Comparison of ENCODE assay signal across 1 cellular context in the genomic region with DNA sequence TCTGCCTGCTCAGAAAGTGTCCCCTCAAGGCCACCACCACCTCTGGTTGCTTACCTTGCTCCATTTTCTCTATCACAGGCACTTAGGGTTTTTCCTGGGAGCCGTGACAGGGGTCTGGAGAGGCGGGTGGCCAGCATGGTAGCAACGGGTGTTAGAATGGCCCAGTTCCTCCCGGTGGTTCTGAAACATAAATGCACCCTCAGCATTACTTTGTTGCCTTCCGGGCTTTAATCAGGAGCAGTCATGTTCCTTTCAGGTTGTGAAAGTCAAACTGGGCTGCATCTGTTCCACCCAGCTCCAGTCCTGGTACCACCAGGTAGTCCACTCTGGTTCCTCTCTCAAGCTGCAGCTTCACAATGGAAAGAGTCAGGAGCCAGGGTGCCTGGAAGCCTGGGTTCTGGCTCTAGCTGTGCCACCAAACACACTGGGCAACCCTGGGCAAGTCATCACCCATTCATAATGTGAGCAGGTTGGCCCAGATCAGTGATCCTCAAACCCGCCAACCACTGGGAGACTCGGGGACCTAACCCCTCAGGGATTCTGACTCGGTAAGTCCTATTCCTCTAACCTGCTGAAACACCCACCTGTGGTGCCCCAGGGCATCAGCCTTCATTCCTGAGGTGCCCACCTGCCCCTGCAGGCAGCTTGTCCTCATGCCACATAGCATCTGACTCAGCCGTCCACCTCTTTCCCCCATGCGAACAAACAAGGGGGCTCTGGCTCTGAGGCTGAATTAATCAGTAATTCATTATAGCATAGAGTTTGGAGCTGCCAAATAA.
TF ChIP-seq lines count a peak whose summit lies in the region.

No MANE protein-coding gene starts in this region.

TF ChIP-seq in H1, 55 proteins besides CTCF, POLR2A, EP300 and RAD21:
- TF ChIP-seq MAX (IDR thresholded peaks at IDR 0.05) (no peak), JUND (IDR thresholded peaks at IDR 0.05; ENCODE audit: low read length) (no peak), BACH1 (IDR thresholded peaks at IDR 0.05; ENCODE audit: low read length) (no peak), PHF8 (conservative IDR thresholded peaks at IDR 0.05; ENCODE audit: low read depth, low read length) (no peak), RFX5 (IDR thresholded peaks at IDR 0.05; ENCODE audit: borderline replicate concordance, low read depth, low read length) (no peak)
